Comparison of ENCODE assay signal across 20 cellular contexts in the genomic region with DNA sequence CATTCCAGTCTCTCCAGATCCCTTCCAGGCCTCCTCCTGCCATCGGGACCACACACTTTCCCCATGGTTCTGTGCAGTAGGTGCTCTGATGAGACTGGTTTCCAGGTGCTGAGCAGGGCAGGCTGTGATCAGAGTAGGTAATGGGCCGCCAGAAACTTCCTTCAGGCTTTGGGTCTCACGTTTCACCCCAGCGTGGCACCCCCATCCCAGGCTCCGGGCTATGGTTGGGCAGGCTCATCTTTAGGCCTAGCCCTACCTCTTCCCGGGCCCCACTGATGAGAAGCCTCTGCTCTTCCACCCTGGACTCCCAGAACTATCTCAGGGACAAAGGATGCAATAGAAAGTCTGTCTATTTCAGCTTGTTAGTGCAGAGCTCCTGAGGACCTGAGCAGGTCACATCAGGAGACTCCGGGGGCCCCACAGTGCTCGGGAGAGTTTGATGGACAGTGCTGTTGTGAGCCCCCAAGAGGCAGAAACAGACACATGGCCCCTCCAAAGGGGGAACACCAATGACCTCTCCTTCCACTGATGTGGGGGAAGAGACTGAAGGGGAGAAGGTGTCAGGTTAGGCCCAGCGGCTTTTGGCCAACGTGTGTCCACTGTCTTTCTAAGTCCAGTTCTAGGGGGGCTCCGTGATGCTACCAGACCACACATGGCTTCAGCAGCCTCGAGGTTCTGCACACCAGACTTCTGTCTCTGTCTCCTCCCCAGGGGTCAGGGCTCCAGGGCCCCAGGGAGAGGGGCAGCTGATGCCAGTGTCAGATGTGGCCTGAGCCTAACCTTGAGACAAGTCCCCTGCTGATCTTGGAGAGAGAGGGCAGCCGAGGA. TPM values are rescaled to one million over a fixed set of nuclear protein-coding genes. Genes with fewer than 3 reads are reported as not detected.
DNase-seq lines count a peak whose midpoint lies in the region; ATAC-seq and TF ChIP-seq lines count a peak whose summit lies in the region.
"Had no signal": no experiment of that assay in that cellular context is flagged by ENCODE, and none has a peak within 500 bp of the region (broad histone marks: within the 10 kb centered on the region; RNA-seq: fewer than 3 reads in every experiment).

No MANE protein-coding gene starts in this region.

- H3K9ac ChIP-seq in neural progenitor cell = no peak overlapping the region

- H4K20me1 ChIP-seq in neural progenitor cell (ENCODE audit: low read depth) = no peaks in the 10 kb centered on the region

- H3K4me1 ChIP-seq in right atrium auricular region (no peaks in the 10 kb centered on the region), neural progenitor cell (no peaks in the 10 kb centered on the region)
- H3K4me1 ChIP-seq: upper lobe of left lung had no signal

- DNase-seq in right atrium auricular region (ENCODE audit: low spot score) = peak; percentile 21
- no peak for DNase-seq in left cardiac atrium
- DNase-seq in dorsolateral prefrontal cortex = peak in 7 of 10 donors; percentile 1 to 27 (median 15)
- peak; percentile 81 for DNase-seq in osteocyte (ENCODE audit: extremely low spot score, unreplicated experiment)
- DNase-seq in neural progenitor cell (ENCODE audit: low spot score) = no peak
- DNase-seq: endodermal cell; Kasumi-1; NCI-H1694 treated with DMSO at 0.1 percent for 48 hours; NCI-H2171 treated with DMSO at 0.1 percent for 48 hours; NCI-H526 treated with DMSO at 0.1 percent for 48 hours; stimulated activated CD4-positive, alpha-beta T cell treated with anti-CD3 and anti-CD28 coated beads, Interleukin-12 subunit alpha, Interleukin-12 subunit beta, amount 100 ng/mL, for 4 hours; stimulated activated naive CD8-positive, alpha-beta T cell treated with anti-CD3 and anti-CD28 coated beads, Interleukin-15, amount 100 ng/mL, for 72 hours; T-helper 9 cell had no signal

- H3K79me2 ChIP-seq in neural progenitor cell (ENCODE audit: low read depth) = no peaks in the 10 kb centered on the region

- no peaks in the 10 kb centered on the region for H3K4me1 Mint-ChIP-seq in osteocyte (ENCODE audit: unreplicated experiment)
- H3K4me1 Mint-ChIP-seq in neural progenitor cell = peaks cover 11% of the 10 kb centered on the region
- H3K4me1 Mint-ChIP-seq: activated B cell treated with CpG ODN at 0.5 μM for 24 hours; endodermal cell; stimulated activated naive CD8-positive, alpha-beta T cell treated with anti-CD3 and anti-CD28 coated beads, Interleukin-15, amount 100 ng/mL, for 72 hours had no signal

- H3K36me3 Mint-ChIP-seq in osteocyte (ENCODE audit: unreplicated experiment) (no peaks in the 10 kb centered on the region), neural progenitor cell (no peaks in the 10 kb centered on the region)

- no peak overlapping the region for H3K4me3 ChIP-seq in right atrium auricular region
- no peak overlapping the region for H3K4me3 ChIP-seq in dorsolateral prefrontal cortex
- H3K4me3 ChIP-seq in neural progenitor cell = no peak overlapping the region
- H3K4me3 ChIP-seq: body of pancreas, upper lobe of left lung had no signal

- H3K4me2 ChIP-seq in neural progenitor cell = no peak overlapping the region

- no peak overlapping the region for H2AFZ ChIP-seq in neural progenitor cell (replicated peaks)

- H3K4me3 Mint-ChIP-seq in osteocyte (ENCODE audit: unreplicated experiment) = no peak overlapping the region
- no peak overlapping the region for H3K4me3 Mint-ChIP-seq in neural progenitor cell
- H3K4me3 Mint-ChIP-seq: activated B cell treated with CpG ODN at 0.5 μM for 24 hours; endodermal cell; stimulated activated naive CD8-positive, alpha-beta T cell treated with anti-CD3 and anti-CD28 coated beads, Interleukin-15, amount 100 ng/mL, for 72 hours had no signal

- H3F3A ChIP-seq in neural progenitor cell (ENCODE audit: low read depth) = no peaks in the 10 kb centered on the region

- intact Hi-C loops in left cardiac atrium (cut with DNase I) (no loop called here), dorsolateral prefrontal cortex (cut with DNase I) (loop anchor here in 1 of 2 donors (2.0 kb wide), 1 partner anchor 20 kb away; no protein-coding TSS in a partner anchor)

- no peak overlapping the region for H3K27ac Mint-ChIP-seq in osteocyte (ENCODE audit: unreplicated experiment)
- H3K27ac Mint-ChIP-seq in neural progenitor cell = no peak overlapping the region
- H3K27ac Mint-ChIP-seq: activated B cell treated with CpG ODN at 0.5 μM for 24 hours, endodermal cell had no signal

- H3K36me3 ChIP-seq in right atrium auricular region (no peaks in the 10 kb centered on the region), neural progenitor cell (no peaks in the 10 kb centered on the region)
- H3K36me3 ChIP-seq: upper lobe of left lung had no signal

- TF ChIP-seq CTCF in right atrium auricular region (IDR thresholded peaks at IDR 0.05) = no peak
- no peak for TF ChIP-seq CTCF in dorsolateral prefrontal cortex (IDR thresholded peaks at IDR 0.05 in 54 of 56, conservative IDR thresholded peaks at IDR 0.05 in 2 of 56; ENCODE audit: low read depth in 1 of 56, partially characterized antibody in 56 of 56)
- no peak for TF ChIP-seq CTCF in osteocyte (IDR thresholded peaks at IDR 0.05)
- TF ChIP-seq CTCF in neural progenitor cell (IDR thresholded peaks at IDR 0.05) = no peak

- H3K27ac ChIP-seq in right atrium auricular region = no peak overlapping the region
- H3K27ac ChIP-seq in dorsolateral prefrontal cortex = no peak overlapping the region
- H3K27ac ChIP-seq in neural progenitor cell = no peak overlapping the region
- H3K27ac ChIP-seq: body of pancreas, upper lobe of left lung had no signal

- ATAC-seq in left cardiac atrium = no peak
- no peak for ATAC-seq in HG03095 (IDR thresholded peaks at IDR 0.05; ENCODE audit: unreplicated experiment)
- no peak for ATAC-seq in HG02610 (IDR thresholded peaks at IDR 0.05; ENCODE audit: unreplicated experiment)
- ATAC-seq: body of pancreas; SK-N-SH treated with all-trans-retinoic acid at 6 μM for 48 hours; stimulated activated naive CD8-positive, alpha-beta T cell treated with anti-CD3 and anti-CD28 coated beads, Interleukin-15, amount 100 ng/mL, for 72 hours had no signal

- H3K27me3 ChIP-seq in right atrium auricular region (no peaks in the 10 kb centered on the region), dorsolateral prefrontal cortex (no peaks in the 10 kb centered on the region), neural progenitor cell (no peaks in the 10 kb centered on the region)
- H3K27me3 ChIP-seq: body of pancreas, upper lobe of left lung had no signal

- H3K27me3 Mint-ChIP-seq in osteocyte (ENCODE audit: unreplicated experiment) (no peaks in the 10 kb centered on the region), neural progenitor cell (ENCODE audit: insufficient read depth, low read depth) (peaks cover 4% of the 10 kb centered on the region)
- H3K27me3 Mint-ChIP-seq: activated B cell treated with CpG ODN at 0.5 μM for 24 hours; stimulated activated naive CD8-positive, alpha-beta T cell treated with anti-CD3 and anti-CD28 coated beads, Interleukin-15, amount 100 ng/mL, for 72 hours had no signal

- H3K9me3 Mint-ChIP-seq in osteocyte (ENCODE audit: unreplicated experiment) = peaks cover 7% of the 10 kb centered on the region
- H3K9me3 Mint-ChIP-seq in neural progenitor cell = no peaks in the 10 kb centered on the region
- H3K9me3 Mint-ChIP-seq: activated B cell treated with CpG ODN at 0.5 μM for 24 hours; endodermal cell; stimulated activated naive CD8-positive, alpha-beta T cell treated with anti-CD3 and anti-CD28 coated beads, Interleukin-15, amount 100 ng/mL, for 72 hours had no signal

- no peaks in the 10 kb centered on the region for H3K9me3 ChIP-seq in right atrium auricular region
- no peaks in the 10 kb centered on the region for H3K9me3 ChIP-seq in neural progenitor cell (ENCODE audit: low read depth)
- H3K9me3 ChIP-seq: body of pancreas, upper lobe of left lung had no signal

RNA-seq across cellular contexts. Expression of gene PROM2, which starts 5.8 kb away (rescaled TPM):
- under 1 TPM; 0.11 to 0.35 TPM for total RNA-seq in right atrium auricular region
- under 1 TPM; 0.29 to 0.84 TPM for total RNA-seq in left cardiac atrium
- total RNA-seq in dorsolateral prefrontal cortex = 10 to 100 TPM in 36 of 120 experiments, 1 to 10 TPM in 84; 4.2 to 20.6 (median 8.8) TPM
- total RNA-seq in osteocyte = 1.3 and 1.6 TPM in 2 replicates
- total RNA-seq in neural progenitor cell (ENCODE audit: low replicate concordance) = 0.95 and 2.4 TPM in 2 replicates

RNA-seq across cellular contexts. Expression of gene KCNIP3, which starts 28.7 kb away (rescaled TPM):
- total RNA-seq in right atrium auricular region (1 to 10 TPM; 4.0 to 5.9 TPM), left cardiac atrium (1 to 10 TPM; 2.6 to 4.1 TPM), dorsolateral prefrontal cortex (100 to 1,000 TPM in 1 of 120 experiments, 10 to 100 TPM in 119; 28.2 to 102 (median 60.5) TPM), osteocyte (0.57 and 1.4 TPM in 2 replicates), neural progenitor cell (ENCODE audit: low replicate concordance) (0.64 and 1.1 TPM in 2 replicates)
- total RNA-seq: activated B cell treated with CpG ODN at 0.5 μM for 24 hours, mononuclear cell had no signal

Comparison
In these comparisons a context has a peak if more than half of its experiments do, and no peak if none do; other contexts are left out.
1. DNase-seq: peak in right atrium auricular region (single experiment), dorsolateral prefrontal cortex (7 of 10) and osteocyte (single experiment); none in left cardiac atrium (single experiment) and neural progenitor cell (single experiment).
2. RNA of gene KCNIP3, which starts 28.7 kb away (total RNA-seq): 28.2 to 102 TPM in dorsolateral prefrontal cortex; 4.0 to 5.9 TPM in right atrium auricular region, 2.6 to 4.1 TPM in left cardiac atrium, 0.57 to 1.4 TPM in osteocyte and 0.64 to 1.1 TPM in neural progenitor cell; every median in the first group is over 4 times any median in the second.